In genomic region chr17:1985686-1986085, GRCh38 we compare ENCODE assay signal across 19 cellular contexts. TPM values are rescaled to one million over a fixed set of nuclear protein-coding genes. Genes with fewer than 3 reads are reported as not detected.
DNase-seq lines count a peak whose midpoint lies in the region; TF ChIP-seq lines count a peak whose summit lies in the region.
"Had no signal": no experiment of that assay in that cellular context is flagged by ENCODE, and none has a peak within 500 bp of the region (broad histone marks: within the 10 kb centered on the region; RNA-seq: fewer than 3 reads in every experiment).

No MANE protein-coding gene starts in this region.

- no peaks in the 10 kb centered on the region for H3K36me3 ChIP-seq in H7 (replicated peaks; ENCODE audit: control insufficient read depth, insufficient read depth, low read length)
- no peaks in the 10 kb centered on the region for H3K36me3 ChIP-seq in NT2/D1 (ENCODE audit: insufficient read depth, insufficient read length, low read length)
- H3K36me3 ChIP-seq in endodermal cell (ENCODE audit: control insufficient read depth, insufficient read depth, low read length) = no peaks in the 10 kb centered on the region
- no peaks in the 10 kb centered on the region for H3K36me3 ChIP-seq in neural cell (ENCODE audit: insufficient read depth, low read length)
- H3K36me3 ChIP-seq: BE2C, SJCRH30 had no signal

- H3K4me1 Mint-ChIP-seq in endodermal cell = peaks cover 38% of the 10 kb centered on the region

- peaks cover 11% of the 10 kb centered on the region for H3K27me3 Mint-ChIP-seq in endodermal cell (ENCODE audit: insufficient read depth)

- H3F3A ChIP-seq in neural cell (ENCODE audit: insufficient read depth, low read length, poor library complexity, severe bottlenecking) = no peaks in the 10 kb centered on the region

- no peak overlapping the region for H3K4me3 Mint-ChIP-seq in endodermal cell
- H3K4me3 Mint-ChIP-seq: CD4-positive, alpha-beta T cell had no signal

- H3K27ac ChIP-seq in endodermal cell (ENCODE audit: low read depth, low read length) (no peak overlapping the region), neural cell (ENCODE audit: low read length) (peak overlapping the region; percentile 38)
- H3K27ac ChIP-seq: SJCRH30 had no signal

- no peaks in the 10 kb centered on the region for H3K9me2 ChIP-seq in neural cell (ENCODE audit: insufficient read depth, low read length)

- H2AFZ ChIP-seq in neural cell (ENCODE audit: low read depth, low read length) = no peak overlapping the region

- in situ Hi-C loops in ACHN (cut with HindIII; ENCODE audit: low pct_ligation_motif_present, low pct_unique_long_range_greater_than_20kb, low sequenced_read_pairs) = no loop called here

- TF ChIP-seq CTCF in endodermal cell (conservative IDR thresholded peaks at IDR 0.05) = no peak
- no peak for TF ChIP-seq CTCF in neural cell (IDR thresholded peaks at IDR 0.05; ENCODE audit: poor library complexity, severe bottlenecking)

- H3K4me1 ChIP-seq in NT2/D1 (ENCODE audit: insufficient read depth, insufficient read length) = peaks cover 28% of the 10 kb centered on the region
- H3K4me1 ChIP-seq in endodermal cell (ENCODE audit: control insufficient read depth, insufficient read depth, low read length) = peaks cover 29% of the 10 kb centered on the region
- H3K4me1 ChIP-seq: BE2C, SJCRH30 had no signal

- H3K27ac Mint-ChIP-seq in endodermal cell = peak overlapping the region; percentile 83
- H3K27ac Mint-ChIP-seq: CD4-positive, alpha-beta T cell had no signal

- H3K9me3 ChIP-seq in NT2/D1 (ENCODE audit: insufficient read depth, low read length) (no peaks in the 10 kb centered on the region), endodermal cell (ENCODE audit: control insufficient read depth, low read length) (no peaks in the 10 kb centered on the region), neural cell (ENCODE audit: low read length) (no peaks in the 10 kb centered on the region)
- H3K9me3 ChIP-seq: BE2C, SJCRH30 had no signal

- no peaks in the 10 kb centered on the region for H3K27me3 ChIP-seq in H7 (ENCODE audit: control insufficient read depth, insufficient read depth, low read length)
- H3K27me3 ChIP-seq in NT2/D1 (ENCODE audit: insufficient read depth, insufficient read length) = no peaks in the 10 kb centered on the region
- H3K27me3 ChIP-seq in endodermal cell (ENCODE audit: control insufficient read depth, insufficient read depth, low read length, poor library complexity, severe bottlenecking) = no peaks in the 10 kb centered on the region
- H3K27me3 ChIP-seq in neural cell (ENCODE audit: insufficient read depth, low read depth, low read length) = no peaks in the 10 kb centered on the region
- H3K27me3 ChIP-seq: BE2C, SJCRH30 had no signal

- peaks cover 2% of the 10 kb centered on the region for H3K36me3 Mint-ChIP-seq in endodermal cell (ENCODE audit: low read depth)

- no peaks in the 10 kb centered on the region for H4K20me1 ChIP-seq in neural cell (ENCODE audit: insufficient read depth)

- H3K9ac ChIP-seq in NT2/D1 (ENCODE audit: insufficient read length, low read depth) (no peak overlapping the region), endodermal cell (ENCODE audit: extremely low read depth, low read length, poor library complexity, severe bottlenecking) (no peak overlapping the region), neural cell (ENCODE audit: low read length) (peak overlapping the region; percentile 14)

- DNase-seq in H7 = peak; percentile 87
- DNase-seq in NT2/D1 (ENCODE audit: low read depth, low spot score) = peak; percentile 71
- peak; percentile 97 for DNase-seq in endodermal cell
- no peak for DNase-seq in COLO829 (ENCODE audit: low spot score)
- no peak for DNase-seq in ACHN
- no peak for DNase-seq in midbrain (lab: John Stamatoyannopoulos, UW)
- DNase-seq: BE2C; CD4-positive, alpha-beta T cell; DMS79; GOT3; Karpas-422; MM.1S; NCI-H1092 treated with DMSO at 0.1 percent for 48 hours; NCI-H2081 treated with DMSO at 0.1 percent for 48 hours; NCI-H2227 treated with DMSO at 0.1 percent for 48 hours; NCI-H524 treated with DMSO at 0.1 percent for 48 hours; SJCRH30 had no signal

- no peak for TF ChIP-seq RAD21 in neural cell (conservative IDR thresholded peaks at IDR 0.05)

- H3K79me2 ChIP-seq in neural cell (replicated peaks; ENCODE audit: insufficient read depth, low read length) = no peaks in the 10 kb centered on the region

- no peak for TF ChIP-seq EP300 in neural cell (conservative IDR thresholded peaks at IDR 0.05; ENCODE audit: poor library complexity, severe bottlenecking)

- H3K4me2 ChIP-seq in neural cell (ENCODE audit: low read length) = no peak overlapping the region

- H3K9me3 Mint-ChIP-seq in endodermal cell = no peaks in the 10 kb centered on the region
- H3K9me3 Mint-ChIP-seq: CD4-positive, alpha-beta T cell had no signal

- 62 to 65% methylated on average over 4 of the region's 4 CpGs for WGBS in endodermal cell (ENCODE audit: insufficient coverage in 1 of 2, insufficient read length in 1 of 2), 2 experiments

- H3K4me3 ChIP-seq in H7 (ENCODE audit: insufficient read depth, low read depth, low read length) (no peak overlapping the region), NT2/D1 (ENCODE audit: insufficient read length, low read depth) (no peak overlapping the region), endodermal cell (ENCODE audit: low read length) (peak overlapping the region; percentile 54), neural cell (ENCODE audit: low read length) (peak overlapping the region; percentile 25)
- H3K4me3 ChIP-seq: SJCRH30 had no signal

TF ChIP-seq in neural cell, 6 proteins besides CTCF, POLR2A, EP300 and RAD21:
- TF ChIP-seq SMC3 (conservative IDR thresholded peaks at IDR 0.05; ENCODE audit: poor library complexity) (no peak), REST (IDR thresholded peaks at IDR 0.05; ENCODE audit: borderline replicate concordance) (no peak), EZH2 (IDR thresholded peaks at IDR 0.05; ENCODE audit: borderline replicate concordance, insufficient read depth, low read length, poor library complexity, severe bottlenecking) (no peak)
TF ChIP-seq in neural cell: peak in this region for 0.

RNA-seq across cellular contexts. Expression of gene RTN4RL1, which starts 39.4 kb away (rescaled TPM):
- 4.0 and 7.0 TPM in 2 replicates for total RNA-seq in H7 (2014; rRNA removed; shearing (Covaris generic))
- 10 to 100 TPM; 18.2 to 19.6 TPM for total RNA-seq in endodermal cell
- polyA plus RNA-seq in endodermal cell (2013, experiment 1 of 2) = 5.4 TPM
- polyA plus RNA-seq in endodermal cell (2013, experiment 2 of 2) = 7.7 TPM
- polyA plus RNA-seq in neural cell = 6.6 and 8.1 TPM in 2 replicates
- polyA minus RNA-seq in neural cell = 11.9 TPM in 2 replicates
- total RNA-seq: HT-29 had no signal

RNA-seq across cellular contexts. Expression of gene DPH1, which starts 44.3 kb away (rescaled TPM):
- total RNA-seq in H7 (2014; rRNA removed; shearing (Covaris generic)) = 37.0 and 53.6 TPM in 2 replicates
- 10 to 100 TPM; 31.1 to 48.3 TPM for total RNA-seq in endodermal cell
- 34.4 TPM for polyA plus RNA-seq in endodermal cell (2013, experiment 1 of 2)
- 26.5 TPM for polyA plus RNA-seq in endodermal cell (2013, experiment 2 of 2)
- 42.1 and 44.8 TPM in 2 replicates for polyA plus RNA-seq in neural cell
- polyA minus RNA-seq in neural cell = 22.6 and 28.5 TPM in 2 replicates

RNA-seq across cellular contexts. Expression of gene OVCA2, which starts 56.1 kb away (rescaled TPM):
- total RNA-seq in H7 (2014; rRNA removed; shearing (Covaris generic)) = 23.1 and 25.1 TPM in 2 replicates
- 10 to 100 TPM; 19.8 to 27.5 TPM for total RNA-seq in endodermal cell
- polyA plus RNA-seq in endodermal cell (2013, experiment 1 of 2) = 24.3 TPM
- polyA plus RNA-seq in endodermal cell (2013, experiment 2 of 2) = 24.8 TPM
- 48.6 and 54.4 TPM in 2 replicates for polyA plus RNA-seq in neural cell
- polyA minus RNA-seq in neural cell = 28.4 and 31.9 TPM in 2 replicates

Comparison
In these comparisons a context has a peak if more than half of its experiments do, and no peak if none do; other contexts are left out.
1. DNase-seq: peak in H7 (single experiment), NT2/D1 (single experiment) and endodermal cell (single experiment); none in COLO829 (single experiment), ACHN (single experiment) and midbrain (single experiment).
2. H3K4me3 ChIP-seq: peak in endodermal cell (single experiment) and neural cell (single experiment); none in H7 (single experiment) and NT2/D1 (single experiment).